Comparison of ENCODE assay signal across 8 cellular contexts in genomic region chr3:168094877-168095610, GRCh38. TPM values are rescaled to one million over a fixed set of nuclear protein-coding genes. Genes with fewer than 3 reads are reported as not detected.
DNase-seq lines count a peak whose midpoint lies in the region; ATAC-seq and TF ChIP-seq lines count a peak whose summit lies in the region.

No MANE protein-coding gene starts in this region.

- no peaks in the 10 kb centered on the region for H3K36me3 ChIP-seq in HEK293 (ENCODE audit: control insufficient read depth in 2 of 2, insufficient read depth in 1 of 2, low read length in 2 of 2)
- no peaks in the 10 kb centered on the region for H3K36me3 ChIP-seq in kidney epithelial cell (ENCODE audit: control insufficient read depth, insufficient read depth, low read length)

- peak; percentile 85 for DNase-seq in NK-92 treated with Interleukin-12 subunit alpha and Interleukin-12 subunit beta, amount 100 ng/mL, for 24 hours (lab: John Stamatoyannopoulos, UW)
- no peak for DNase-seq in NK-92 (lab: John Stamatoyannopoulos, UW; ENCODE audit: unreplicated experiment)
- DNase-seq in LoVo (ENCODE audit: low spot score): peak; percentile 57
- DNase-seq in T-helper 17 cell: peak in 2 of 3 donors; percentile 5 to 7
- peak; percentile 36 for DNase-seq in cerebellar cortex (ENCODE audit: low spot score)
- no peak for DNase-seq in kidney epithelial cell (ENCODE audit: low read depth)
- DNase-seq in stimulated activated CD4-positive, alpha-beta T cell treated with anti-CD3 and anti-CD28 coated beads, Interleukin-12 subunit alpha, Interleukin-12 subunit beta, amount 100 ng/mL, for 48 hours (ENCODE audit: low read depth in 2 of 3, low spot score in 1 of 3): peak; percentile 4 to 13 (median 8)

- H3K9me3 ChIP-seq in HEK293 (ENCODE audit: control insufficient read depth, insufficient read depth, low read depth, low read length) (no peaks in the 10 kb centered on the region), T-helper 17 cell (ENCODE audit: control insufficient read depth, low read length, poor library complexity, severe bottlenecking) (no peaks in the 10 kb centered on the region)

- H3K4me1 Mint-ChIP-seq in T-helper 17 cell: peaks cover 4% of the 10 kb centered on the region

- H3K4me1 ChIP-seq in HEK293 (ENCODE audit: control insufficient read depth, insufficient read depth, low read length): peaks cover 10% of the 10 kb centered on the region; the same call in 1 of the 2 replicates

- H3K36me3 Mint-ChIP-seq in T-helper 17 cell (ENCODE audit: low read depth): no peaks in the 10 kb centered on the region

- H3K4me3 ChIP-seq in HEK293 (ENCODE audit: low read depth, low read length) (peak overlapping the region; percentile 91), kidney epithelial cell (ENCODE audit: low read depth, low read length) (peak overlapping the region; percentile 85)

- TF ChIP-seq CTCF in HEK293 (tag by site-specific recombination; IDR thresholded peaks at IDR 0.05): peak; percentile 62; the same call in 1 of the 2 replicates
- peak; percentile 15 for TF ChIP-seq CTCF in kidney epithelial cell (IDR thresholded peaks at IDR 0.05; ENCODE audit: insufficient read depth, low read length, poor library complexity, severe bottlenecking)

- no peaks in the 10 kb centered on the region for H3K27me3 ChIP-seq in kidney epithelial cell (ENCODE audit: control insufficient read depth, insufficient read depth, low read length)

- H3K4me3 Mint-ChIP-seq in T-helper 17 cell: peak overlapping the region; percentile 86

- peak overlapping the region; percentile 14 for H3K27ac Mint-ChIP-seq in T-helper 17 cell

- peaks cover 50% of the 10 kb centered on the region for H3K27me3 Mint-ChIP-seq in T-helper 17 cell

- peak overlapping the region; percentile 91 for H3K27ac ChIP-seq in HEK293 (ENCODE audit: extremely low read depth, low read depth, low read length)

- POLR2A ChIA-PET in HEK293 (lab: Yijun Ruan, JAX): interaction anchor here (1.0 to 1.4 kb wide), 2 partner anchors 9 to 154 kb away, joined by 3 to 4 read pairs; no protein-coding TSS in a partner anchor

- ATAC-seq in T-helper 17 cell: peak; percentile 59

- CTCF ChIA-PET in HEK293 (lab: Yijun Ruan, JAX): interaction anchor here (0.7 to 2.8 kb wide), 4 partner anchors 21 to 72 kb away, joined by 3 to 9 read pairs (median 6); no protein-coding TSS in a partner anchor

TF ChIP-seq in HEK293, 187 proteins besides CTCF, POLR2A, EP300 and RAD21 (continues in another document):
- 0 out of 2 replicates have a peak, but pooled peaks have one; percentile 4 for TF ChIP-seq EGR2 (tag by site-specific recombination; IDR thresholded peaks at IDR 0.05; ENCODE audit: low read depth)
- TF ChIP-seq ZNF660 (tag by site-specific recombination; IDR thresholded peaks at IDR 0.05): 0 out of 2 replicates have a peak, but pooled peaks have one; percentile 12
- TF ChIP-seq GLIS1 (tag by site-specific recombination; IDR thresholded peaks at IDR 0.05): 0 out of 2 replicates have a peak, but pooled peaks have one; percentile 32
- TF ChIP-seq, protein P1, sequence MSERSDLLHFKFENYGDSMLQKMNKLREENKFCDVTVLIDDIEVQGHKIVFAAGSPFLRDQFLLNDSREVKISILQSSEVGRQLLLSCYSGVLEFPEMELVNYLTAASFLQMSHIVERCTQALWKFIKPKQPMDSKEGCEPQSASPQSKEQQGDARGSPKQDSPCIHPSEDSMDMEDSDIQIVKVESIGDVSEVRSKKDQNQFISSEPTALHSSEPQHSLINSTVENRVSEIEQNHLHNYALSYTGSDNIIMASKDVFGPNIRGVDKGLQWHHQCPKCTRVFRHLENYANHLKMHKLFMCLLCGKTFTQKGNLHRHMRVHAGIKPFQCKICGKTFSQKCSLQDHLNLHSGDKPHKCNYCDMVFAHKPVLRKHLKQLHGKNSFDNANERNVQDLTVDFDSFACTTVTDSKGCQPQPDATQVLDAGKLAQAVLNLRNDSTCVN (tag by site-specific recombination; optimal IDR thresholded peaks at IDR 0.05): no peak
- no peak for TF ChIP-seq TRIM28 (IDR thresholded peaks at IDR 0.05; ENCODE audit: borderline replicate concordance, low read length)
- TF ChIP-seq ZSCAN30 (tag by site-specific recombination; IDR thresholded peaks at IDR 0.05): peak; percentile 25; the same call in 1 of the 2 replicates
- no peak for TF ChIP-seq ZNF274 (IDR thresholded peaks at IDR 0.05; ENCODE audit: low read length)
- no peak for TF ChIP-seq ZNF274 (tag by site-specific recombination; IDR thresholded peaks at IDR 0.05; ENCODE audit: borderline replicate concordance)
- 0 out of 2 replicates have a peak, but pooled peaks have one; percentile 27 for TF ChIP-seq BCL11B (tag by site-specific recombination; IDR thresholded peaks at IDR 0.05; ENCODE audit: low read depth)
- TF ChIP-seq OSR2 (tag by site-specific recombination; IDR thresholded peaks at IDR 0.05): 0 out of 2 replicates have a peak, but pooled peaks have one; percentile 32
- no peak for TF ChIP-seq ZBTB6 (tag by site-specific recombination; IDR thresholded peaks at IDR 0.05)
- TF ChIP-seq ZNF529 (tag by site-specific recombination; IDR thresholded peaks at IDR 0.05; ENCODE audit: insufficient replicate concordance): no peak
- TF ChIP-seq, protein P2, sequence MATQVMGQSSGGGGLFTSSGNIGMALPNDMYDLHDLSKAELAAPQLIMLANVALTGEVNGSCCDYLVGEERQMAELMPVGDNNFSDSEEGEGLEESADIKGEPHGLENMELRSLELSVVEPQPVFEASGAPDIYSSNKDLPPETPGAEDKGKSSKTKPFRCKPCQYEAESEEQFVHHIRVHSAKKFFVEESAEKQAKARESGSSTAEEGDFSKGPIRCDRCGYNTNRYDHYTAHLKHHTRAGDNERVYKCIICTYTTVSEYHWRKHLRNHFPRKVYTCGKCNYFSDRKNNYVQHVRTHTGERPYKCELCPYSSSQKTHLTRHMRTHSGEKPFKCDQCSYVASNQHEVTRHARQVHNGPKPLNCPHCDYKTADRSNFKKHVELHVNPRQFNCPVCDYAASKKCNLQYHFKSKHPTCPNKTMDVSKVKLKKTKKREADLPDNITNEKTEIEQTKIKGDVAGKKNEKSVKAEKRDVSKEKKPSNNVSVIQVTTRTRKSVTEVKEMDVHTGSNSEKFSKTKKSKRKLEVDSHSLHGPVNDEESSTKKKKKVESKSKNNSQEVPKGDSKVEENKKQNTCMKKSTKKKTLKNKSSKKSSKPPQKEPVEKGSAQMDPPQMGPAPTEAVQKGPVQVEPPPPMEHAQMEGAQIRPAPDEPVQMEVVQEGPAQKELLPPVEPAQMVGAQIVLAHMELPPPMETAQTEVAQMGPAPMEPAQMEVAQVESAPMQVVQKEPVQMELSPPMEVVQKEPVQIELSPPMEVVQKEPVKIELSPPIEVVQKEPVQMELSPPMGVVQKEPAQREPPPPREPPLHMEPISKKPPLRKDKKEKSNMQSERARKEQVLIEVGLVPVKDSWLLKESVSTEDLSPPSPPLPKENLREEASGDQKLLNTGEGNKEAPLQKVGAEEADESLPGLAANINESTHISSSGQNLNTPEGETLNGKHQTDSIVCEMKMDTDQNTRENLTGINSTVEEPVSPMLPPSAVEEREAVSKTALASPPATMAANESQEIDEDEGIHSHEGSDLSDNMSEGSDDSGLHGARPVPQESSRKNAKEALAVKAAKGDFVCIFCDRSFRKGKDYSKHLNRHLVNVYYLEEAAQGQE (tag by site-specific recombination; IDR thresholded peaks at IDR 0.05): no peak
- TF ChIP-seq ZEB2 (tag by site-specific recombination; IDR thresholded peaks at IDR 0.05): peak; percentile 25; the same call in 1 of the 2 replicates
- TF ChIP-seq ZBTB17 (tag by site-specific recombination; IDR thresholded peaks at IDR 0.05): peak; percentile 99
- peak; percentile 34; the same call in 1 of the 2 replicates for TF ChIP-seq ZNF76 (tag by site-specific recombination; IDR thresholded peaks at IDR 0.05; ENCODE audit: borderline replicate concordance, low read depth)
- peak; percentile 23; the same call in 1 of the 2 replicates for TF ChIP-seq ZBTB7A (tag by site-specific recombination; IDR thresholded peaks at IDR 0.05; ENCODE audit: low read depth)
- peak; percentile 67 for TF ChIP-seq ZNF596 (tag by site-specific recombination; IDR thresholded peaks at IDR 0.05)
- peak; percentile 80; the same call in 1 of the 2 replicates for TF ChIP-seq ZBTB20 (tag by site-specific recombination; IDR thresholded peaks at IDR 0.05)
- no peak for TF ChIP-seq GLIS2 (tag by site-specific recombination; IDR thresholded peaks at IDR 0.05)

RNA-seq across cellular contexts. Expression of gene GOLIM4, which starts 0.7 kb away (rescaled TPM):
- total RNA-seq in T-helper 17 cell (1 to 10 TPM; 1.0 to 1.5 TPM), kidney epithelial cell (27.2 and 27.9 TPM in 2 replicates)

Comparison
In these comparisons a context has a peak if more than half of its experiments do, and no peak if none do; other contexts are left out.
1. DNase-seq: peak in NK-92 treated with Interleukin-12 subunit alpha and Interleukin-12 subunit beta, amount 100 ng/mL, for 24 hours (single experiment), LoVo (single experiment), T-helper 17 cell (2 of 3), cerebellar cortex (single experiment) and stimulated activated CD4-positive, alpha-beta T cell treated with anti-CD3 and anti-CD28 coated beads, Interleukin-12 subunit alpha, Interleukin-12 subunit beta, amount 100 ng/mL, for 48 hours (3 of 3); none in NK-92 (single experiment) and kidney epithelial cell (single experiment).
2. RNA of gene GOLIM4, which starts 0.7 kb away (total RNA-seq): 27.2 to 27.9 TPM in kidney epithelial cell; 1.0 to 1.5 TPM in T-helper 17 cell; every median in the first group is over 10 times any median in the second.